11 cellular contexts compared by ENCODE assay signal in genomic region chr2:727071-727470, GRCh38. TPM values are rescaled to one million over a fixed set of nuclear protein-coding genes. Genes with fewer than 3 reads are reported as not detected.
A peak's percentile ranks its signal among the peaks of the same experiment; 100 is the strongest.
DNase-seq lines count a peak whose midpoint lies in the region; ATAC-seq and TF ChIP-seq lines count a peak whose summit lies in the region.
"Had no signal": no experiment of that assay in that cellular context is flagged by ENCODE, and none has a peak within 500 bp of the region (broad histone marks: within the 10 kb centered on the region; RNA-seq: fewer than 3 reads in every experiment).

No MANE protein-coding gene starts in this region.

- no peaks in the 10 kb centered on the region for H3K36me3 Mint-ChIP-seq in mesothelial cell of epicardium
- H3K36me3 Mint-ChIP-seq: natural killer cell treated with Interleukin-12 subunit alpha and Interleukin-12 subunit beta and Interleukin-15 and Interleukin-18, amount 100 ng/mL, for 72 hours had no signal

- peak overlapping the region; percentile 57 for H3K4me3 ChIP-seq in OCI-LY3 (ENCODE audit: low read length)
- H3K4me3 ChIP-seq in esophagus muscularis mucosa, result no peak overlapping the region

- 85% methylated on average over 6 of the region's 6 CpGs for WGBS in esophagus muscularis mucosa

- no peak for TF ChIP-seq EP300 in esophagus muscularis mucosa (IDR thresholded peaks at IDR 0.05)

- H3K4me1 ChIP-seq in OCI-LY3 (ENCODE audit: low read length) (peaks cover 49% of the 10 kb centered on the region), esophagus muscularis mucosa (no peaks in the 10 kb centered on the region)

- TF ChIP-seq CTCF in OCI-LY3 (IDR thresholded peaks at IDR 0.05; ENCODE audit: low read depth, low read length) (no peak), esophagus muscularis mucosa (IDR thresholded peaks at IDR 0.05) (no peak), mesothelial cell of epicardium (IDR thresholded peaks at IDR 0.05; ENCODE audit: unreplicated experiment) (no peak)

- H3K9me3 ChIP-seq in OCI-LY3 (ENCODE audit: insufficient read depth, low read length) (no peaks in the 10 kb centered on the region), esophagus muscularis mucosa (no peaks in the 10 kb centered on the region)

- peak overlapping the region; percentile 63; the same call in 1 of the 2 replicates for H3K9ac ChIP-seq in OCI-LY3 (ENCODE audit: low read length)

- peak overlapping the region; percentile 89 for H3K27ac ChIP-seq in OCI-LY3 (ENCODE audit: low read length)
- H3K27ac ChIP-seq in esophagus muscularis mucosa (replicated peaks in 1 of 4), result no peak overlapping the region

- peaks cover 4% of the 10 kb centered on the region for H3K4me1 Mint-ChIP-seq in mesothelial cell of epicardium

- peaks cover 44% of the 10 kb centered on the region for H3K27me3 Mint-ChIP-seq in mesothelial cell of epicardium (ENCODE audit: low read depth)

- peak overlapping the region; percentile 72 for H3K4me2 ChIP-seq in OCI-LY3 (ENCODE audit: low read length)

- ATAC-seq in GM18870 (IDR thresholded peaks at IDR 0.05; ENCODE audit: unreplicated experiment) (peak; percentile 95), GM21447 (IDR thresholded peaks at IDR 0.05; ENCODE audit: unreplicated experiment) (peak; percentile 82), HG03045 (IDR thresholded peaks at IDR 0.05; ENCODE audit: unreplicated experiment) (peak; percentile 67)
- ATAC-seq: Panc1 had no signal

- no peak overlapping the region for H3K4me3 Mint-ChIP-seq in mesothelial cell of epicardium
- H3K4me3 Mint-ChIP-seq: natural killer cell treated with Interleukin-12 subunit alpha and Interleukin-12 subunit beta and Interleukin-15 and Interleukin-18, amount 100 ng/mL, for 72 hours had no signal

- TF ChIP-seq POLR2A in esophagus muscularis mucosa (IDR thresholded peaks at IDR 0.05; ENCODE audit: low read depth), result no peak

- H3K36me3 ChIP-seq in OCI-LY3 (replicated peaks; ENCODE audit: low read depth, low read length) (no peaks in the 10 kb centered on the region), esophagus muscularis mucosa (no peaks in the 10 kb centered on the region)

- H2AFZ ChIP-seq in OCI-LY3 (ENCODE audit: low read depth, low read length), result no peak overlapping the region

- H3K9me3 Mint-ChIP-seq in mesothelial cell of epicardium, result no peaks in the 10 kb centered on the region
- H3K9me3 Mint-ChIP-seq: natural killer cell treated with Interleukin-12 subunit alpha and Interleukin-12 subunit beta and Interleukin-15 and Interleukin-18, amount 100 ng/mL, for 72 hours had no signal

- H3K27me3 ChIP-seq in OCI-LY3 (ENCODE audit: low read depth, low read length) (no peaks in the 10 kb centered on the region; the same call in 1 of the 2 replicates), esophagus muscularis mucosa (peaks cover 0 to 7% (median 0%) of the 10 kb centered on the region in 4 donors)

- H4K20me1 ChIP-seq in OCI-LY3 (ENCODE audit: insufficient read depth, low read length), result no peaks in the 10 kb centered on the region

- DNase-seq in esophagus muscularis mucosa (ENCODE audit: extremely low spot score), result no peak
- no peak for DNase-seq in LoVo (ENCODE audit: low spot score)
- DNase-seq in mesothelial cell of epicardium (ENCODE audit: low spot score in 2 of 2, unreplicated experiment in 2 of 2), result no peak
- DNase-seq: IMR-90, NCI-H2081 treated with DMSO at 0.1 percent for 48 hours had no signal

- no peak overlapping the region for H3K27ac Mint-ChIP-seq in mesothelial cell of epicardium
- H3K27ac Mint-ChIP-seq: natural killer cell treated with Interleukin-12 subunit alpha and Interleukin-12 subunit beta and Interleukin-15 and Interleukin-18, amount 100 ng/mL, for 72 hours had no signal

- intact Hi-C loops in esophagus muscularis mucosa (cut with DNase I), result no loop called here

- H3K79me2 ChIP-seq in OCI-LY3 (ENCODE audit: low read length), result no peaks in the 10 kb centered on the region

RNA-seq across cellular contexts. Expression of gene TMEM18, which starts 49.9 kb away (rescaled TPM):
- total RNA-seq in esophagus muscularis mucosa (10 to 100 TPM in 2 of 4 donors, 1 to 10 TPM in 2; 8.7 to 27.3 (median 10.2) TPM), mesothelial cell of epicardium (35.9 to 37.1 TPM (median 36.4 TPM) in 3 replicates)
